1 cellular context compared by ENCODE assay signal in the genomic region with DNA sequence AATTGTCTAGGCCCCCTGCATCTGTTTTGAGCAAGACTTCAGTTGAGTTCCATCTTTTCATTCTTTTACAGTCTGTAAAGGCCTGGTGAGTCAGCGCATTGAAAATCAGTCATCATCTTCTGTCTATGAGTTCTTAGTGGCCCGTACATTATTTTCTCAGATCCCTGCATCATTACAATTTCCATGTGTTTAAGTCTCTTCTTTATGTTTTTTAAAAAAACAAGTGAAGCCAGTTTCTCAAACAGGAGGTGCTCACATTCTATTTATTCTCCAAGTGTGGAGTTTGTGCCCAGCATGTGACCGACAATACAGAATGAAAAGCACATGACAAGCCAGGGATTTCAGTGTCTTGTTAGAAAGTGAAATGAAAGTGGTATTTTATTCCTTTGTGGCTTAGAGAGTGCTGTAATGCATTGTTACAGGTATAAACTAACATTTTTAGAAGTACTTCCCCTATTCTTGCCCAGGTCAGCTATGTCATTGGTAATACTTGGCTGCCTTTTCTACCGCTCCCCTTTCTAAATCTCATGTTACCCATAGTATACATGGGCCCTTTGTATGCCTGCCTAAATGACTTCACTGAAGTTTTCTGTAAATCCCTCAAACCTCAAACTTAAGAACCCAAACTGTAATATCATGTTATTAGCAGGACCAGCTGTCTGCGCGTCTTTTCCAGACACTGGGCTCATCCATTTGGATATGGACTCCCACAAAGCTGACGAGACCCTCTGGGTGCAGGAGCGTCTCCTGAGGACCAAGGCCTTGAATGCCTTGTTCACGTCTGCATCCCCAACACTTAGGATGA.
TF ChIP-seq lines count a peak whose summit lies in the region.

No MANE protein-coding gene starts in this region.

TF ChIP-seq in GM12878, 131 proteins besides CTCF, POLR2A, EP300 and RAD21 (continued from another document):
- TF ChIP-seq ZBTB11 (CRISPR knock-in tag; IDR thresholded peaks at IDR 0.05) (no peak), CBFB (IDR thresholded peaks at IDR 0.05; ENCODE audit: low read depth) (peak; percentile 45; the same call in 1 of the 2 replicates)
